18 cellular contexts compared by ENCODE assay signal in genomic region chr2:47656715-47657600, GRCh38.
DNase-seq lines count a peak whose midpoint lies in the region; ATAC-seq, FAIRE-seq and TF ChIP-seq lines count a peak whose summit lies in the region.
"Had no signal": no experiment of that assay in that cellular context is flagged by ENCODE, and none has a peak within 500 bp of the region (broad histone marks: within the 10 kb centered on the region; RNA-seq: fewer than 3 reads in every experiment).

No MANE protein-coding gene starts in this region.

- H4K20me1 ChIP-seq in osteoblast (ENCODE audit: insufficient read depth, low read length), result no peaks in the 10 kb centered on the region

- no peak for TF ChIP-seq CTCF in bronchial epithelial cell (IDR thresholded peaks at IDR 0.05; ENCODE audit: insufficient read depth, low read length, severe bottlenecking)
- TF ChIP-seq CTCF in osteoblast (IDR thresholded peaks at IDR 0.05; ENCODE audit: extremely low read depth, low read depth, low read length), result no peak
- TF ChIP-seq CTCF in prostate gland (IDR thresholded peaks at IDR 0.05), result no peak

- H3K79me2 ChIP-seq in osteoblast (ENCODE audit: insufficient read depth, low read length), result no peaks in the 10 kb centered on the region

- no peak for ATAC-seq in GM18519 (IDR thresholded peaks at IDR 0.05; ENCODE audit: low FRiP score, unreplicated experiment)
- ATAC-seq: activated CD8-positive, alpha-beta T cell treated with anti-CD3 and anti-CD28 coated beads for 36 hours had no signal

- H3K4me1 ChIP-seq in osteoblast (ENCODE audit: insufficient read depth, low read length) (no peaks in the 10 kb centered on the region), prostate gland (replicated peaks) (no peaks in the 10 kb centered on the region)
- H3K4me1 ChIP-seq: tibial artery had no signal

- H3K9me3 ChIP-seq in osteoblast (ENCODE audit: low read depth, low read length) (no peaks in the 10 kb centered on the region), prostate gland (no peaks in the 10 kb centered on the region)
- H3K9me3 ChIP-seq: SK-N-SH, tibial artery had no signal

- H3K27me3 ChIP-seq in bronchial epithelial cell (ENCODE audit: control insufficient read depth, insufficient read depth, low read length) (no peaks in the 10 kb centered on the region), osteoblast (ENCODE audit: insufficient read depth, low read length) (peaks cover 26% of the 10 kb centered on the region), prostate gland (replicated peaks; ENCODE audit: insufficient read depth) (peaks cover 2% of the 10 kb centered on the region)

- TF ChIP-seq POLR2A in GM12892 (IDR thresholded peaks at IDR 0.05; ENCODE audit: low read depth, low read length) (no peak), prostate gland (IDR thresholded peaks at IDR 0.05) (no peak)

- peak; percentile 83 for FAIRE-seq in GM12892 (lab: Jason Lieb, UNC)
- no peak for FAIRE-seq in bronchial epithelial cell (lab: Jason Lieb, UNC)

- no peak overlapping the region for H2AFZ ChIP-seq in osteoblast (ENCODE audit: low read length)

- H3K27ac ChIP-seq in osteoblast (ENCODE audit: low read depth, low read length) (no peak overlapping the region), prostate gland (no peak overlapping the region)
- H3K27ac ChIP-seq: HL-60, KMS-11, tibial artery had no signal

- 94% methylated on average over 8 of the region's 8 CpGs for WGBS in prostate gland

- no peak overlapping the region for H3K4me3 ChIP-seq in bronchial epithelial cell (ENCODE audit: low read depth, low read length)
- no peak overlapping the region for H3K4me3 ChIP-seq in osteoblast (ENCODE audit: insufficient read depth, low read length)
- no peak overlapping the region for H3K4me3 ChIP-seq in prostate gland
- H3K4me3 ChIP-seq: tibial artery had no signal

- no peak overlapping the region for H3K4me2 ChIP-seq in osteoblast (ENCODE audit: insufficient read depth, low read length)
- H3K4me2 ChIP-seq: KMS-11, SK-N-SH had no signal

- intact Hi-C loops in prostate gland (cut with DNase I), result no loop called here

- H3K36me3 ChIP-seq in bronchial epithelial cell (ENCODE audit: control insufficient read depth, insufficient read depth, low read length) (no peaks in the 10 kb centered on the region), osteoblast (ENCODE audit: insufficient read depth, low read length) (no peaks in the 10 kb centered on the region), prostate gland (no peaks in the 10 kb centered on the region)
- H3K36me3 ChIP-seq: tibial artery had no signal

- DNase-seq in GM12892 (ENCODE audit: insufficient read length) (no peak), M059J (ENCODE audit: low read depth) (peak; percentile 76), bronchial epithelial cell (ENCODE audit: low read depth) (peak; percentile 36), osteoblast (ENCODE audit: insufficient read length, low spot score, missing footprints) (peak; percentile 26), NCI-H1105 (lab: John Stamatoyannopoulos, UW) (no peak), middle frontal gyrus (ENCODE audit: extremely low spot score, low spot score) (no peak), prostate gland (ENCODE audit: low spot score) (no peak)
- DNase-seq: activated CD8-positive, alpha-beta T cell treated with anti-CD3 and anti-CD28 coated beads for 36 hours; islet precursor cell; midbrain; NCI-H1694; NCI-H510A; SK-N-SH; stimulated activated CD4-positive, alpha-beta T cell treated with anti-CD3 and anti-CD28 coated beads, Interleukin-4, amount 100 ng/mL, for 24 hours; tibial artery had no signal

Comparison
In these comparisons a context has a peak if more than half of its experiments do, and no peak if none do; other contexts are left out.
1. DNase-seq: peak in M059J (single experiment), bronchial epithelial cell (single experiment) and osteoblast (single experiment); none in GM12892 (single experiment), NCI-H1105 (single experiment), middle frontal gyrus (single experiment) and prostate gland (single experiment).